In genomic region chr15:64246364-64247189, GRCh38 we compare ENCODE assay signal across 8 cellular contexts.
DNase-seq lines count a peak whose midpoint lies in the region; ATAC-seq and TF ChIP-seq lines count a peak whose summit lies in the region.

No MANE protein-coding gene starts in this region.

- peak overlapping the region; percentile 51 for H3K9ac ChIP-seq in HCT116 (ENCODE audit: low read length)

- ATAC-seq in HCT116: peak; percentile 83
- peak; percentile 98 for ATAC-seq in stimulated activated naive CD8-positive, alpha-beta T cell treated with anti-CD3 and anti-CD28 coated beads, Interleukin-15, Interleukin-2, amounts not matched to agents 100 U/mL and 50 U/mL, for 24 hours

- H3K4me3 ChIP-seq in HCT116 (replicated peaks in 1 of 2; ENCODE audit: low read depth in 1 of 2, low read length in 2 of 2): peak overlapping the region; percentile 20 to 35

- no peaks in the 10 kb centered on the region for H3K36me3 ChIP-seq in HCT116 (ENCODE audit: control insufficient read depth in 1 of 2, insufficient read depth in 2 of 2, low read length in 2 of 2)

- H3K4me2 ChIP-seq in HCT116 (ENCODE audit: low read length): peak overlapping the region; percentile 68

- peak overlapping the region; percentile 19 for H3K4me3 Mint-ChIP-seq in activated CD4-positive, alpha-beta T cell treated with anti-CD3 and anti-CD28 coated beads, Interleukin-2, amount 10 ng/mL, durations not matched to agents 24 days and 14 days

- H3K9me2 ChIP-seq in HCT116 (ENCODE audit: insufficient read depth): no peaks in the 10 kb centered on the region

- H3K27ac ChIP-seq in HCT116 (ENCODE audit: low read depth, low read length): peak overlapping the region; percentile 41; the same call in 1 of the 2 replicates

- intact Hi-C loops in HCT116 (cut with micrococcal nuclease): no loop called here
- intact Hi-C loops in activated CD4-positive, alpha-beta T cell treated with anti-CD3 and anti-CD28 coated beads, Interleukin-2, amount 10 ng/mL, durations not matched to agents 24 days and 14 days (cut with micrococcal nuclease): loop anchor here (1.0 to 10.0 kb wide), 6 partner anchors 19 to 646 kb away; no protein-coding TSS in a partner anchor

- RAD21 ChIA-PET in HCT116 (lab: Charles Lee; ENCODE audit: low non-redundant PET in 1 of 2, low total read pairs in 2 of 2, uncharacterized antibody in 2 of 2, unreplicated experiment in 2 of 2): interaction anchor here in 1 of 2 experiments (0.6 kb wide), 1 partner anchor 26 kb away, joined by 3 read pairs; no protein-coding TSS in a partner anchor

- peak overlapping the region; percentile 48 for H3K27ac Mint-ChIP-seq in activated CD4-positive, alpha-beta T cell treated with anti-CD3 and anti-CD28 coated beads, Interleukin-2, amount 10 ng/mL, durations not matched to agents 24 days and 14 days

- no peaks in the 10 kb centered on the region for H3K27me3 ChIP-seq in HCT116 (ENCODE audit: insufficient read depth, low read length)

- peaks cover 31% of the 10 kb centered on the region for H3K79me2 ChIP-seq in HCT116 (ENCODE audit: insufficient read depth, low read length)

- peaks cover 45 to 53% of the 10 kb centered on the region in 2 experiments for H3K4me1 ChIP-seq in HCT116 (ENCODE audit: control insufficient read depth in 1 of 2, insufficient read depth in 2 of 2, low read length in 2 of 2)

- H2AFZ ChIP-seq in HCT116 (ENCODE audit: low read depth, low read length, poor library complexity, severe bottlenecking): no peak overlapping the region

- TF ChIP-seq RAD21 in HCT116 (IDR thresholded peaks at IDR 0.05; ENCODE audit: low read depth): no peak

- peaks cover 40% of the 10 kb centered on the region for H3K4me1 Mint-ChIP-seq in activated CD4-positive, alpha-beta T cell treated with anti-CD3 and anti-CD28 coated beads, Interleukin-2, amount 10 ng/mL, durations not matched to agents 24 days and 14 days

- no peak for TF ChIP-seq POLR2A in HCT116 (IDR thresholded peaks at IDR 0.05; ENCODE audit: borderline replicate concordance, extremely low read depth, insufficient read depth, insufficient read length)

- no TSS peak for BruUV-seq in HCT116 (replicated peaks; lab: Mats Ljungman, UMichigan)

- POLR2A ChIA-PET in GM10248 (lab: Yijun Ruan, JAX) (interaction anchor here (0.6 kb wide), 2 partner anchors 15 to 463 kb away, joined by 4 read pairs; no protein-coding TSS in a partner anchor), HCT116 (lab: Charles Lee) (interaction anchor here (0.9 to 1.0 kb wide), 2 partner anchors 9 to 27 kb away, joined by 3 to 4 read pairs; no protein-coding TSS in a partner anchor)

- CTCF ChIA-PET in GM10248 (lab: Yijun Ruan, JAX): interaction anchor here (0.7 to 2.8 kb wide), 5 partner anchors 10 to 95 kb away, joined by 3 to 6 read pairs (median 3); no protein-coding TSS in a partner anchor
- CTCF ChIA-PET in HCT116 (lab: Charles Lee): no interaction called here

- H3K36me3 Mint-ChIP-seq in activated CD4-positive, alpha-beta T cell treated with anti-CD3 and anti-CD28 coated beads, Interleukin-2, amount 10 ng/mL, durations not matched to agents 24 days and 14 days (ENCODE audit: low read depth): peaks cover 36% of the 10 kb centered on the region

- H4K20me1 ChIP-seq in HCT116 (ENCODE audit: insufficient read depth): no peaks in the 10 kb centered on the region

- H3K9me3 Mint-ChIP-seq in activated CD4-positive, alpha-beta T cell treated with anti-CD3 and anti-CD28 coated beads, Interleukin-2, amount 10 ng/mL, durations not matched to agents 24 days and 14 days: peaks cover 6% of the 10 kb centered on the region

- H3K27me3 Mint-ChIP-seq in activated CD4-positive, alpha-beta T cell treated with anti-CD3 and anti-CD28 coated beads, Interleukin-2, amount 10 ng/mL, durations not matched to agents 24 days and 14 days: no peaks in the 10 kb centered on the region

- DNase-seq in A172 (ENCODE audit: low spot score) (peak; percentile 84), GM10248 (ENCODE audit: extremely low spot score) (peak; percentile 66), HCT116 (ENCODE audit: low read depth, low spot score) (peak; percentile 87), M059J (ENCODE audit: low read depth) (peak; percentile 95), glomerular visceral epithelial cell (ENCODE audit: extremely low spot score) (peak; percentile 92), middle frontal gyrus (ENCODE audit: extremely low spot score, low spot score) (no peak)
- peak; percentile 83 for DNase-seq in activated CD4-positive, alpha-beta T cell treated with anti-CD3 and anti-CD28 coated beads, Interleukin-2, amount 10 ng/mL, durations not matched to agents 24 days and 14 days
- DNase-seq in stimulated activated naive CD8-positive, alpha-beta T cell treated with anti-CD3 and anti-CD28 coated beads, Interleukin-15, Interleukin-2, amounts not matched to agents 100 U/mL and 50 U/mL, for 24 hours: peak; percentile 57

- H3K9me3 ChIP-seq in HCT116 (ENCODE audit: control insufficient read depth in 1 of 2, insufficient read depth in 1 of 2, low read depth in 1 of 2, low read length in 2 of 2): no peaks in the 10 kb centered on the region

- TF ChIP-seq CTCF in GM10248 (IDR thresholded peaks at IDR 0.05; ENCODE audit: control extremely low read depth, extremely low read depth, low read depth, missing control alignments) (no peak), HCT116 (IDR thresholded peaks at IDR 0.05 in 2 of 3, conservative IDR thresholded peaks at IDR 0.05 in 1 of 3; ENCODE audit: borderline replicate concordance in 1 of 3, insufficient read depth in 1 of 3, low read depth in 2 of 3, low read length in 2 of 3) (no peak)

TF ChIP-seq in HCT116, 20 proteins besides CTCF, POLR2A, EP300 and RAD21 (continues in another document):
- no peak for TF ChIP-seq ZBTB33 (IDR thresholded peaks at IDR 0.05; ENCODE audit: extremely low read depth, insufficient replicate concordance, low read length)
- TF ChIP-seq JUND (IDR thresholded peaks at IDR 0.05): peak; percentile 73
- TF ChIP-seq EZH2 (IDR thresholded peaks at IDR 0.05): no peak
- TF ChIP-seq SIN3A (IDR thresholded peaks at IDR 0.05; ENCODE audit: low read depth): 0 out of 2 replicates have a peak, but pooled peaks have one; percentile 39
- peak; percentile 73 for TF ChIP-seq CBX3 (IDR thresholded peaks at IDR 0.05; ENCODE audit: low read depth)
- peak; percentile 61 for TF ChIP-seq FOSL1 (IDR thresholded peaks at IDR 0.05; ENCODE audit: low read depth)
- TF ChIP-seq EZH2phosphoT487 (IDR thresholded peaks at IDR 0.05; ENCODE audit: borderline replicate concordance): no peak
- TF ChIP-seq, protein P1, sequence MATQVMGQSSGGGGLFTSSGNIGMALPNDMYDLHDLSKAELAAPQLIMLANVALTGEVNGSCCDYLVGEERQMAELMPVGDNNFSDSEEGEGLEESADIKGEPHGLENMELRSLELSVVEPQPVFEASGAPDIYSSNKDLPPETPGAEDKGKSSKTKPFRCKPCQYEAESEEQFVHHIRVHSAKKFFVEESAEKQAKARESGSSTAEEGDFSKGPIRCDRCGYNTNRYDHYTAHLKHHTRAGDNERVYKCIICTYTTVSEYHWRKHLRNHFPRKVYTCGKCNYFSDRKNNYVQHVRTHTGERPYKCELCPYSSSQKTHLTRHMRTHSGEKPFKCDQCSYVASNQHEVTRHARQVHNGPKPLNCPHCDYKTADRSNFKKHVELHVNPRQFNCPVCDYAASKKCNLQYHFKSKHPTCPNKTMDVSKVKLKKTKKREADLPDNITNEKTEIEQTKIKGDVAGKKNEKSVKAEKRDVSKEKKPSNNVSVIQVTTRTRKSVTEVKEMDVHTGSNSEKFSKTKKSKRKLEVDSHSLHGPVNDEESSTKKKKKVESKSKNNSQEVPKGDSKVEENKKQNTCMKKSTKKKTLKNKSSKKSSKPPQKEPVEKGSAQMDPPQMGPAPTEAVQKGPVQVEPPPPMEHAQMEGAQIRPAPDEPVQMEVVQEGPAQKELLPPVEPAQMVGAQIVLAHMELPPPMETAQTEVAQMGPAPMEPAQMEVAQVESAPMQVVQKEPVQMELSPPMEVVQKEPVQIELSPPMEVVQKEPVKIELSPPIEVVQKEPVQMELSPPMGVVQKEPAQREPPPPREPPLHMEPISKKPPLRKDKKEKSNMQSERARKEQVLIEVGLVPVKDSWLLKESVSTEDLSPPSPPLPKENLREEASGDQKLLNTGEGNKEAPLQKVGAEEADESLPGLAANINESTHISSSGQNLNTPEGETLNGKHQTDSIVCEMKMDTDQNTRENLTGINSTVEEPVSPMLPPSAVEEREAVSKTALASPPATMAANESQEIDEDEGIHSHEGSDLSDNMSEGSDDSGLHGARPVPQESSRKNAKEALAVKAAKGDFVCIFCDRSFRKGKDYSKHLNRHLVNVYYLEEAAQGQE (IDR thresholded peaks at IDR 0.05; ENCODE audit: low read depth): no peak
- no peak for TF ChIP-seq YY1 (IDR thresholded peaks at IDR 0.05; ENCODE audit: extremely low read depth, insufficient replicate concordance, low read depth, low read length)
- no peak for TF ChIP-seq ELF1 (IDR thresholded peaks at IDR 0.05; ENCODE audit: borderline replicate concordance, low read depth)
- no peak for TF ChIP-seq TCF7L2 (IDR thresholded peaks at IDR 0.05; ENCODE audit: borderline replicate concordance, extremely low read depth, insufficient read depth, insufficient read length)
- TF ChIP-seq, protein P2, sequence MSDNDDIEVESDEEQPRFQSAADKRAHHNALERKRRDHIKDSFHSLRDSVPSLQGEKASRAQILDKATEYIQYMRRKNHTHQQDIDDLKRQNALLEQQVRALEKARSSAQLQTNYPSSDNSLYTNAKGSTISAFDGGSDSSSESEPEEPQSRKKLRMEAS (IDR thresholded peaks at IDR 0.05): peak; percentile 86
- TF ChIP-seq ZFX (IDR thresholded peaks at IDR 0.05): no peak
- TF ChIP-seq SP1 (IDR thresholded peaks at IDR 0.05; ENCODE audit: low read depth): peak; percentile 39
- no peak for TF ChIP-seq EGR1 (IDR thresholded peaks at IDR 0.05; ENCODE audit: low read depth)
- no peak for TF ChIP-seq CEBPB (IDR thresholded peaks at IDR 0.05; ENCODE audit: low read depth)
- peak; percentile 28; the same call in 1 of the 2 replicates for TF ChIP-seq POLR2AphosphoS5 (IDR thresholded peaks at IDR 0.05; ENCODE audit: low read depth, low read length)
